Comparison of ENCODE assay signal across 22 cellular contexts in the genomic region with DNA sequence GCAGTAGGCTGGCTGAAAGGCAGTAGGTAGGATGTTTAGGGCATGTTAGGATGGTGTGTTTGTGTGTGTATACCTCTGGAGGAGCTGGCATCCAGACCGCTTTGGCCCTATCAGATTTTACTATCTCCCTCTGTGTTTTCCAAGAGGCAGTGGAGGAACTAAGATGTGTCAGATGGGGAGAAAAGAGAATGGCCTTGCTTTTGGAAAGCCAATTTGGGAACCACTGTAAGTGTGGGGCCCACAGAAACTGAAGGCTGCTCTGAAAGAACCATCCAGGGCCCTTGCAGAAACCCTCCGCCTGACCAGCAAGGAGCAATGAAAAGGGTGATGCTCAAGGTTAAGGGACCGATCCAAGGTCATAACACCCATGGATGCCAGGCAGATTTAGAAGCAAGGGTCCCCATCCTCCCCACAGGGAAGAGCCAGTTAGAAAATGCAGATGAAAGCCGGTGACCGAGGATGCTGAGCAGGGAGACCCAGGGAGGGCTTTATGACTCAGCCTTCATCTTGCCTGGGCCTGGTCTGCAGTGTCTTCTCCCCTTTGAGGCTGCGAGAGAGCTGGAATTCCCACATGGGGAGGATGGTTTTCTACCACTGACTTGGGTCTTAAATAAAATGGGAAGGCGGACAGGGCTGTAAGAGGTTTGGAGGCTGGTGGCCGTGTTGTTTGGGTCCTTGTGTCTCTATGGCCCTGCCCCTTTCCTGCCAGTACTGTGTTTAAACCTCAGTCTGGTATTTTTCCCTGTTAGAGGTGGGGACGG.
DNase-seq lines count a peak whose midpoint lies in the region; ATAC-seq, FAIRE-seq and TF ChIP-seq lines count a peak whose summit lies in the region.
"Had no signal": no experiment of that assay in that cellular context is flagged by ENCODE, and none has a peak within 500 bp of the region (broad histone marks: within the 10 kb centered on the region; RNA-seq: fewer than 3 reads in every experiment).

No MANE protein-coding gene starts in this region.

- DNase-seq in HEK293T (ENCODE audit: extremely low spot score) (no peak), urothelium cell line (ENCODE audit: low spot score) (no peak), left lung (no peak), mammary epithelial cell (no peak), left ventricle myocardium superior (no peak)
- DNase-seq: AML-193; CD4-positive, alpha-beta T cell; COR-L47; GF-D8; HFFc6; KBM-7; MG63; NCI-H146; NCI-H446; PC-3; SK-N-SH had no signal

- intact Hi-C loops in left lung (cut with DNase I) (no loop called here), mammary epithelial cell (cut with micrococcal nuclease) (no loop called here), left ventricle myocardium superior (cut with micrococcal nuclease) (no loop called here)

- H3K79me2 ChIP-seq in neural cell (replicated peaks; ENCODE audit: insufficient read depth, low read length), result no peaks in the 10 kb centered on the region
- H3K79me2 ChIP-seq in mammary epithelial cell (ENCODE audit: insufficient read depth, low read length), result no peaks in the 10 kb centered on the region

- H3K9me3 ChIP-seq in gastroesophageal sphincter (no peaks in the 10 kb centered on the region), neural cell (ENCODE audit: low read length) (no peaks in the 10 kb centered on the region), left lung (no peaks in the 10 kb centered on the region), mammary epithelial cell (replicated peaks; ENCODE audit: insufficient read depth, low read length) (no peaks in the 10 kb centered on the region)
- H3K9me3 ChIP-seq: A549; BLaER1 treated with 17β-estradiol and CSF1 and Interleukin-3, amounts not matched to agents 10 nM and 100 nM; MG63; SK-N-SH had no signal

- H3K27ac ChIP-seq in gastroesophageal sphincter, result peak overlapping the region; percentile 3 to 76 (median 54)
- peak overlapping the region; percentile 68 for H3K27ac ChIP-seq in neural cell (ENCODE audit: low read length)
- no peak overlapping the region for H3K27ac ChIP-seq in left lung
- H3K27ac ChIP-seq in mammary epithelial cell (ENCODE audit: insufficient read depth, low read depth, low read length), result no peak overlapping the region
- H3K27ac ChIP-seq: A549; BLaER1 treated with 17β-estradiol and CSF1 and Interleukin-3, amounts not matched to agents 10 nM and 100 nM had no signal

- FAIRE-seq in urothelium cell line (lab: Jason Lieb, UNC), result peak; percentile 46
- FAIRE-seq: A549, GM12891, H54 had no signal

- H2AFZ ChIP-seq in neural cell (ENCODE audit: low read depth, low read length), result no peak overlapping the region
- H2AFZ ChIP-seq in mammary epithelial cell (ENCODE audit: low read depth, low read length), result no peak overlapping the region

- TF ChIP-seq CTCF in gastroesophageal sphincter (IDR thresholded peaks at IDR 0.05) (no peak), neural cell (IDR thresholded peaks at IDR 0.05; ENCODE audit: poor library complexity, severe bottlenecking) (no peak), left lung (IDR thresholded peaks at IDR 0.05) (no peak), mammary epithelial cell (conservative IDR thresholded peaks at IDR 0.05 in 1 of 2, IDR thresholded peaks at IDR 0.05 in 1 of 2; ENCODE audit: extremely low read depth in 1 of 2, insufficient read depth in 1 of 2, low read depth in 1 of 2, low read length in 2 of 2) (no peak)

- POLR2A ChIA-PET in HEK293T (lab: Yijun Ruan, JAX), result interaction anchor here (1.0 kb wide), 1 partner anchor 305 kb away, joined by 3 read pairs; a partner anchor contains a TSS

- TF ChIP-seq RAD21 in neural cell (conservative IDR thresholded peaks at IDR 0.05), result no peak

- CTCF ChIA-PET in HEK293T (lab: Yijun Ruan, JAX), result interaction anchor here (0.7 to 1.1 kb wide), 2 partner anchors 36 to 113 kb away, joined by 3 to 4 read pairs; no protein-coding TSS in a partner anchor
- CTCF ChIA-PET in mammary epithelial cell (lab: Charles Lee; ENCODE audit: low non-redundant PET), result no interaction called here

- H3K4me2 ChIP-seq in neural cell (ENCODE audit: low read length) (no peak overlapping the region), mammary epithelial cell (ENCODE audit: insufficient read depth, low read depth, low read length) (no peak overlapping the region)
- H3K4me2 ChIP-seq: A549; BLaER1 treated with 17β-estradiol and CSF1 and Interleukin-3, amounts not matched to agents 10 nM and 100 nM; SK-N-SH had no signal

- TF ChIP-seq EP300 in gastroesophageal sphincter (IDR thresholded peaks at IDR 0.05) (no peak), neural cell (conservative IDR thresholded peaks at IDR 0.05; ENCODE audit: poor library complexity, severe bottlenecking) (no peak)

- H3K9me2 ChIP-seq in neural cell (ENCODE audit: insufficient read depth, low read length), result no peaks in the 10 kb centered on the region
- H3K9me2 ChIP-seq: SK-N-SH had no signal

- ATAC-seq in gastroesophageal sphincter, result no peak
- no peak for ATAC-seq in left lung
- no peak for ATAC-seq in left ventricle myocardium superior
- ATAC-seq: A549, PC-3 had no signal

- no peaks in the 10 kb centered on the region for H4K20me1 ChIP-seq in neural cell (ENCODE audit: insufficient read depth)
- H4K20me1 ChIP-seq in mammary epithelial cell (ENCODE audit: insufficient read depth, low read length), result no peaks in the 10 kb centered on the region
- H4K20me1 ChIP-seq: BLaER1 treated with 17β-estradiol and CSF1 and Interleukin-3, amounts not matched to agents 10 nM and 100 nM had no signal

- no peak overlapping the region for H3K4me3 ChIP-seq in gastroesophageal sphincter
- peak overlapping the region; percentile 15 for H3K4me3 ChIP-seq in neural cell (ENCODE audit: low read length)
- H3K4me3 ChIP-seq in left lung, result no peak overlapping the region
- H3K4me3 ChIP-seq in mammary epithelial cell (replicated peaks in 1 of 3; ENCODE audit: insufficient read depth in 1 of 3, low read depth in 2 of 3, low read length in 3 of 3), result no peak overlapping the region
- H3K4me3 ChIP-seq: A549; BLaER1 treated with 17β-estradiol and CSF1 and Interleukin-3, amounts not matched to agents 10 nM and 100 nM; MG63 had no signal

- H3K4me1 ChIP-seq in gastroesophageal sphincter (peaks cover 0 to 43% (median 0%) of the 10 kb centered on the region in 3 donors), left lung (peaks cover 0 to 8% of the 10 kb centered on the region in 2 donors), mammary epithelial cell (ENCODE audit: insufficient read depth, low read length) (no peaks in the 10 kb centered on the region)
- H3K4me1 ChIP-seq: A549 had no signal

- H3K27me3 ChIP-seq in gastroesophageal sphincter, result no peaks in the 10 kb centered on the region
- no peaks in the 10 kb centered on the region for H3K27me3 ChIP-seq in neural cell (ENCODE audit: insufficient read depth, low read depth, low read length)
- H3K27me3 ChIP-seq in left lung, result no peaks in the 10 kb centered on the region
- H3K27me3 ChIP-seq in mammary epithelial cell (ENCODE audit: insufficient read depth, low read length), result no peaks in the 10 kb centered on the region
- H3K27me3 ChIP-seq: BLaER1 treated with 17β-estradiol and CSF1 and Interleukin-3, amounts not matched to agents 10 nM and 100 nM; MG63 had no signal

- in situ Hi-C loops in mammary epithelial cell (cut with MboI; ENCODE audit: low sequenced_read_pairs in 2 of 2), result no loop called here

- H3F3A ChIP-seq in neural cell (ENCODE audit: insufficient read depth, low read length, poor library complexity, severe bottlenecking), result peaks cover 3% of the 10 kb centered on the region

- TF ChIP-seq POLR2A in gastroesophageal sphincter (IDR thresholded peaks at IDR 0.05), result no peak

- H3K36me3 ChIP-seq in gastroesophageal sphincter (no peaks in the 10 kb centered on the region), neural cell (ENCODE audit: insufficient read depth, low read length) (no peaks in the 10 kb centered on the region), left lung (no peaks in the 10 kb centered on the region), mammary epithelial cell (ENCODE audit: insufficient read depth, low read length) (no peaks in the 10 kb centered on the region)
- H3K36me3 ChIP-seq: BLaER1 treated with 17β-estradiol and CSF1 and Interleukin-3, amounts not matched to agents 10 nM and 100 nM; MG63 had no signal

- dilution Hi-C loops in mammary epithelial cell (cut with HindIII; ENCODE audit: low sequenced_read_pairs), result no loop called here

- peak overlapping the region; percentile 48 for H3K9ac ChIP-seq in neural cell (ENCODE audit: low read length)
- no peak overlapping the region for H3K9ac ChIP-seq in mammary epithelial cell (ENCODE audit: insufficient read depth, low read length)
- H3K9ac ChIP-seq: BLaER1 treated with 17β-estradiol and CSF1 and Interleukin-3, amounts not matched to agents 10 nM and 100 nM; SK-N-SH had no signal

- no TSS peak for BruUV-seq in mammary epithelial cell (replicated peaks; lab: Mats Ljungman, UMichigan)

- WGBS in gastroesophageal sphincter (ENCODE audit: low coverage in 1 of 2), 2 donors, result 8 to 90% methylated on average over 2 to 6 of the region's 9 CpGs
- WGBS in mammary epithelial cell (ENCODE audit: low coverage, missing lambda C conversion rate), result 84% methylated on average over 9 of the region's 9 CpGs

TF ChIP-seq in HEK293T, 16 proteins besides CTCF, POLR2A, EP300 and RAD21:
- TF ChIP-seq FOXM1 (IDR thresholded peaks at IDR 0.05; ENCODE audit: borderline replicate concordance) (no peak), HDGF (IDR thresholded peaks at IDR 0.05; ENCODE audit: borderline replicate concordance) (0 out of 2 replicates have a peak, but pooled peaks have one; percentile 8)
TF ChIP-seq in HEK293T: peak in this region for 1.

TF ChIP-seq in neural cell, 6 proteins besides CTCF, POLR2A, EP300 and RAD21 (continues in another document):
- no peak for TF ChIP-seq TAF1 (IDR thresholded peaks at IDR 0.05; ENCODE audit: low read depth)
- no peak for TF ChIP-seq SMC3 (conservative IDR thresholded peaks at IDR 0.05; ENCODE audit: poor library complexity)
- TF ChIP-seq EZH2 (IDR thresholded peaks at IDR 0.05; ENCODE audit: borderline replicate concordance, insufficient read depth, low read length, poor library complexity, severe bottlenecking), result no peak
- no peak for TF ChIP-seq MXI1 (conservative IDR thresholded peaks at IDR 0.05; ENCODE audit: poor library complexity, severe bottlenecking)

Comparison
In these comparisons a context has a peak if more than half of its experiments do, and no peak if none do; other contexts are left out.
1. H3K27ac ChIP-seq: peak in gastroesophageal sphincter (4 of 4) and neural cell (single experiment); none in left lung (0 of 2) and mammary epithelial cell (single experiment).